Comparison of ENCODE assay signal across 11 cellular contexts in the genomic region with DNA sequence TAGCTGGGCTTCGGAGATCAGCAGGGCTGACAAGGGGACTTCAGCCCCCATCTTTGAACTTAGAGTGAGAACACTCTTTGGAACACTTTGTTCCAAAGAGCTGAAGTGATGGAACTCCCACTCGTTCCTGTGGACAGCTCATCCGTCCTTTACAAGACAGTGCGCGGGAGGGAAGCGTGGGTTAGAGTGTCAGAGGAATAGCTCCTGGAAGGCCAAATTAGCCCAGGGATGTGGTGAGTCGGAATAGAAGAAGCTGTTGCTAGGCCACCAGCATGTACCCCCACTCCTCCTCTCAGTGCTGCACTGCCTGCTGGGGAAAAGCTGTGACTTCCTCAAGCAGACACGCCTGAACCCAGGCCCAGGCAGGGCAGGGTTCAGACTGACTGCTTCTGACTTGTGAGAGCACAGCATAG. TPM values are rescaled to one million over a fixed set of nuclear protein-coding genes. Genes with fewer than 3 reads are reported as not detected.
A peak's percentile ranks its signal among the peaks of the same experiment; 100 is the strongest.
DNase-seq lines count a peak whose midpoint lies in the region; ATAC-seq and TF ChIP-seq lines count a peak whose summit lies in the region.
"Had no signal": no experiment of that assay in that cellular context is flagged by ENCODE, and none has a peak within 500 bp of the region (broad histone marks: within the 10 kb centered on the region; RNA-seq: fewer than 3 reads in every experiment).

No MANE protein-coding gene starts in this region.

- no peak for ATAC-seq in GM21515 (IDR thresholded peaks at IDR 0.05; ENCODE audit: unreplicated experiment)

- TF ChIP-seq CTCF in chondrocyte (IDR thresholded peaks at IDR 0.05), result no peak

- no peaks in the 10 kb centered on the region for H3K27me3 Mint-ChIP-seq in chondrocyte (ENCODE audit: low read depth)

- H3K27ac Mint-ChIP-seq in chondrocyte (ENCODE audit: unreplicated experiment), result peak overlapping the region; percentile 87

- peak; percentile 33 for DNase-seq in AG08395 (ENCODE audit: low spot score)
- peak; percentile 51 for DNase-seq in MG63
- DNase-seq in chondrocyte (ENCODE audit: low spot score), result no peak
- peak; percentile 11 for DNase-seq in mucosa of gallbladder (ENCODE audit: low spot score)
- DNase-seq in NCI-H524 (lab: John Stamatoyannopoulos, UW), result no peak
- no peak for DNase-seq in SIG-M5 (lab: John Stamatoyannopoulos, UW)
- no peak for DNase-seq in globus pallidus (ENCODE audit: low spot score)
- DNase-seq: foreskin melanocyte, NCI-H510A had no signal

- H3K36me3 ChIP-seq in MG63, result peaks cover 1% of the 10 kb centered on the region
- H3K36me3 ChIP-seq: thoracic aorta had no signal

- H3K9me3 ChIP-seq in MG63, result no peaks in the 10 kb centered on the region
- H3K9me3 ChIP-seq: thoracic aorta had no signal

- no peak overlapping the region for H3K4me3 ChIP-seq in MG63
- H3K4me3 ChIP-seq: thoracic aorta had no signal

- peak overlapping the region; percentile 40 for H3K4me3 Mint-ChIP-seq in chondrocyte (ENCODE audit: unreplicated experiment)

- no peaks in the 10 kb centered on the region for H3K36me3 Mint-ChIP-seq in chondrocyte (ENCODE audit: low read depth)

- H3K27me3 ChIP-seq in MG63, result no peaks in the 10 kb centered on the region

- peaks cover 16% of the 10 kb centered on the region for H3K4me1 Mint-ChIP-seq in chondrocyte (ENCODE audit: low read depth)

- no peaks in the 10 kb centered on the region for H3K9me3 Mint-ChIP-seq in chondrocyte (ENCODE audit: low read depth)

RNA-seq across cellular contexts. Expression of a gene that starts 1.7 kb away (rescaled TPM):
- total RNA-seq in MG63 (2014; rRNA removed; shearing (Covaris generic); ENCODE audit: low replicate concordance), result 4.9 TPM in 1 of 2 replicates, not detected in the other
- total RNA-seq in chondrocyte, result 0.89 to 2.3 TPM (median 2.0 TPM) in 3 replicates
- total RNA-seq in mucosa of gallbladder, result 176 TPM

Comparison
In these comparisons a context has a peak if more than half of its experiments do, and no peak if none do; other contexts are left out.
1. DNase-seq: peak in AG08395 (single experiment), MG63 (single experiment) and mucosa of gallbladder (single experiment); none in chondrocyte (single experiment), NCI-H524 (0 of 2), SIG-M5 (single experiment) and globus pallidus (single experiment).
2. RNA of a gene that starts 1.7 kb away (total RNA-seq): 176 TPM in mucosa of gallbladder (single experiment); 4.9 TPM in MG63 and 0.89 to 2.3 TPM in chondrocyte; every median in the first group is over 10 times any median in the second.